8 cellular contexts compared by ENCODE assay signal in the genomic region with DNA sequence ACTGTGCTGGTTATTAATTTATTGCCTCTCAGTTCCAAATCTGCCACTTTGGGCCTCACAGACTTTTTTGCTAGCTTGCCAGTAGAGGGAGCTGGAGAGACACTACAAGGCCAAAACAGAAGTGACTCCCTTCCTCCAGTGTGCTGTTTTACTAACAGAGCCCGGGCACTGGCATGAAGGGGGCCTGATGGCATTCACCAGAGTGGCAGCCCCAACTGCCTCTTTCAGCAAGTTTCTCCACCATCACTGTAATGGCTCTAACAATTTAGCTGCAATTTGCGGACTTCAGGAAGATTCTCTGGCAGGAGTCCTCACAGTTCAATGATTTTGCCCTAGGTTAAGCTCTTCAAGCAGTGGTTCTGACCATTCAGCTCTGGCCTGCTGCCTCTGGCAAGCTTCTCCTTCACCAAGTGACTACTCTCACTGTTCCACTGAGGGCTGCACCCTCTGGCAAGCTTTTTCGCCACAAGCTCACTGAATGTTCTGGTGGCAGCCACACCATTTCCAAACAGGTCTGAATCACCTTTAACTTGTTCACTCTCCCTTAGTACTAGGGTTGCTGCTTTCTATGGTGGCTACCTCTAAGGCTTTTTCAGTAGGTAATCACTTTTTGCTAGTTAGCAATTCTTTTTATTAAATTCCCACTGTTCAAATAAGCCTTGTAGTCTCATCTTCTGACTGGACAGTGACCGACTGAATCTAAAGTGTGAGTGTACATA.
DNase-seq lines count a peak whose midpoint lies in the region; ATAC-seq and TF ChIP-seq lines count a peak whose summit lies in the region.

No MANE protein-coding gene starts in this region.

- H3K36me3 Mint-ChIP-seq in CD4-positive, alpha-beta memory T cell, result peaks cover 12 to 29% of the 10 kb centered on the region in 2 donors

- no peaks in the 10 kb centered on the region for H3K27me3 Mint-ChIP-seq in CD4-positive, alpha-beta memory T cell

- WGBS in right lobe of liver (ENCODE audit: insufficient coverage, low coverage, low lambda C conversion rate, missing lambda C conversion rate), result 67% methylated on average over 2 of the region's 4 CpGs

- peak; percentile 70 for TF ChIP-seq CTCF in coronary artery (IDR thresholded peaks at IDR 0.05)
- TF ChIP-seq CTCF in right lobe of liver (IDR thresholded peaks at IDR 0.05), result peak; percentile 70 to 89 (median 82)

- H3K27ac Mint-ChIP-seq in CD4-positive, alpha-beta memory T cell, result peak overlapping the region in 2 of 7 donors; percentile 24 to 43

- H3K4me1 ChIP-seq in CD4-positive, alpha-beta memory T cell (ENCODE audit: insufficient read depth, low read length), result no peaks in the 10 kb centered on the region
- peaks cover 0 to 7% (median 3%) of the 10 kb centered on the region in 4 donors for H3K4me1 ChIP-seq in right lobe of liver

- DNase-seq in CD4-positive, alpha-beta memory T cell, result peak; percentile 53 to 60 (median 55)
- DNase-seq in NCI-H2227 (lab: John Stamatoyannopoulos, UW; ENCODE audit: unreplicated experiment), result peak; percentile 78
- peak; percentile 33 for DNase-seq in activated CD4-positive, CD25-positive, alpha-beta regulatory T cell treated with anti-CD3 and anti-CD28 coated beads, Interleukin-2, amount 50 U/mL, for 72 hours
- no peak for DNase-seq in coronary artery (ENCODE audit: low spot score)
- DNase-seq in right lobe of liver, result peak in 2 of 3 donors; percentile 25 to 73
- DNase-seq in stimulated activated CD8-positive, alpha-beta memory T cell treated with anti-CD3 and anti-CD28 coated beads, Interleukin-15, amount 100 ng/mL, for 1 hour (ENCODE audit: low read depth), result peak; percentile 3

- ATAC-seq in GM19328 (IDR thresholded peaks at IDR 0.05; ENCODE audit: unreplicated experiment), result peak; percentile 80
- peak; percentile 81 for ATAC-seq in HG03342 (IDR thresholded peaks at IDR 0.05; ENCODE audit: unreplicated experiment)
- ATAC-seq in right lobe of liver, result peak; percentile 98 to 99 (median 98)

- POLR2A ChIA-PET in CD4-positive, alpha-beta memory T cell (lab: Charles Lee; ENCODE audit: partially characterized antibody), result interaction anchor here (0.8 kb wide), 1 partner anchor 125 kb away, joined by 3 read pairs; the partner anchor contains the start of gene EML5

- CTCF ChIA-PET in CD4-positive, alpha-beta memory T cell (lab: Charles Lee; ENCODE audit: partially characterized antibody), result interaction anchor here (0.9 to 4.6 kb wide), 18 partner anchors 10 to 1246 kb away, joined by 3 to 64 read pairs (median 5); partner anchors contain the start of gene EML5

- no peak overlapping the region for H3K27ac ChIP-seq in CD4-positive, alpha-beta memory T cell (ENCODE audit: low read depth, low read length)
- H3K27ac ChIP-seq in coronary artery (no peak overlapping the region), right lobe of liver (no peak overlapping the region)

- no peak overlapping the region for H3K4me3 Mint-ChIP-seq in CD4-positive, alpha-beta memory T cell

- no peaks in the 10 kb centered on the region for H3K27me3 ChIP-seq in CD4-positive, alpha-beta memory T cell (ENCODE audit: insufficient read depth, low read length)
- no peaks in the 10 kb centered on the region for H3K27me3 ChIP-seq in right lobe of liver

- peaks cover 0 to 9% (median 7%) of the 10 kb centered on the region in 8 donors for H3K9me3 Mint-ChIP-seq in CD4-positive, alpha-beta memory T cell

- peaks cover 0 to 2% (median 0%) of the 10 kb centered on the region in 4 donors for H3K4me1 Mint-ChIP-seq in CD4-positive, alpha-beta memory T cell

- intact Hi-C loops in CD4-positive, alpha-beta memory T cell (cut with micrococcal nuclease), result loop anchor here (1.0 to 5.0 kb wide), 5 partner anchors 125 to 1248 kb away; partner anchors contain the start of genes EML5 and TTC8
- intact Hi-C loops in right lobe of liver (cut with DNase I), result no loop called here

- H3K36me3 ChIP-seq in CD4-positive, alpha-beta memory T cell (ENCODE audit: insufficient read depth, low read length), result no peaks in the 10 kb centered on the region
- H3K36me3 ChIP-seq in right lobe of liver, result no peaks in the 10 kb centered on the region

- no peak for TF ChIP-seq POLR2A in right lobe of liver (IDR thresholded peaks at IDR 0.05)

- H3K4me3 ChIP-seq in CD4-positive, alpha-beta memory T cell (ENCODE audit: low read length in 2 of 2), result no peak overlapping the region
- no peak overlapping the region for H3K4me3 ChIP-seq in coronary artery
- H3K4me3 ChIP-seq in right lobe of liver, result no peak overlapping the region

- H3K9me3 ChIP-seq in CD4-positive, alpha-beta memory T cell (ENCODE audit: control insufficient read depth in 1 of 2, low read length in 2 of 2), result no peaks in the 10 kb centered on the region
- H3K9me3 ChIP-seq in right lobe of liver, result no peaks in the 10 kb centered on the region
